In genomic region chr2:11688222-11689069, GRCh38 we compare ENCODE assay signal across 9 cellular contexts. TPM values are rescaled to one million over a fixed set of nuclear protein-coding genes. Genes with fewer than 3 reads are reported as not detected.
DNase-seq lines count a peak whose midpoint lies in the region; ATAC-seq and TF ChIP-seq lines count a peak whose summit lies in the region.
"Had no signal": no experiment of that assay in that cellular context is flagged by ENCODE, and none has a peak within 500 bp of the region (broad histone marks: within the 10 kb centered on the region; RNA-seq: fewer than 3 reads in every experiment).

No MANE protein-coding gene starts in this region.

- H3K27me3 Mint-ChIP-seq in naive B cell: peaks cover 15 to 55% (median 29%) of the 10 kb centered on the region in 3 donors

- H3K9me3 Mint-ChIP-seq in naive B cell: no peaks in the 10 kb centered on the region

- H3K4me3 Mint-ChIP-seq in naive B cell: peak overlapping the region in 7 of 8 donors; percentile 33 to 81 (median 41)

- intact Hi-C loops in PC-3 (cut with micrococcal nuclease): loop anchor here (1.0 kb wide), 1 partner anchor 91 kb away; no protein-coding TSS in a partner anchor

- no peaks in the 10 kb centered on the region for H4K20me1 ChIP-seq in PC-3 (ENCODE audit: low read length)

- TF ChIP-seq CTCF in BE2C (IDR thresholded peaks at IDR 0.05; ENCODE audit: low read depth, low read length) (peak; percentile 90), PC-3 (conservative IDR thresholded peaks at IDR 0.05; ENCODE audit: low read depth, low read length) (peak; percentile 95), epithelial cell of proximal tubule (conservative IDR thresholded peaks at IDR 0.05; ENCODE audit: low read depth, low read length) (peak; percentile 88)

- DNase-seq in BE2C (peak; percentile 90), GM19240 (ENCODE audit: insufficient read length, low spot score) (peak; percentile 77), PC-3 (peak; percentile 79), activated T-cell treated with anti-CD3 and anti-CD28 coated beads for 48 hours (ENCODE audit: low read depth) (peak; percentile 80), epithelial cell of proximal tubule (ENCODE audit: low read depth) (no peak), naive B cell (peak; percentile 80)
- DNase-seq in stimulated activated CD8-positive, alpha-beta memory T cell treated with anti-CD3 and anti-CD28 coated beads, Interleukin-7, amount 100 ng/mL, for 4 hours (ENCODE audit: low read depth in 2 of 2): peak; percentile 67 to 68

- H3K4me1 ChIP-seq in BE2C: peaks cover 11% of the 10 kb centered on the region
- H3K4me1 ChIP-seq in PC-3 (ENCODE audit: insufficient read depth, low read length): peaks cover 30% of the 10 kb centered on the region

- CTCF ChIA-PET in PC-3 (lab: Charles Lee): interaction anchor here (0.6 to 1.1 kb wide), 11 partner anchors 9 to 97 kb away, joined by 3 to 10 read pairs (median 3); partner anchors contain the start of gene LPIN1

- H3K4me3 ChIP-seq in BE2C (ENCODE audit: low read depth, low read length) (peak overlapping the region; percentile 16; the same call in 1 of the 2 replicates), PC-3 (ENCODE audit: low read length) (peak overlapping the region; percentile 47), epithelial cell of proximal tubule (ENCODE audit: low read depth, low read length) (peak overlapping the region; percentile 36)

- H3K27ac Mint-ChIP-seq in naive B cell: peak overlapping the region in 3 of 6 donors; percentile 1 to 60 (median 54)

- H3K9me3 ChIP-seq in BE2C: no peaks in the 10 kb centered on the region
- no peaks in the 10 kb centered on the region for H3K9me3 ChIP-seq in PC-3 (ENCODE audit: low read length)

- POLR2A ChIA-PET in PC-3 (lab: Charles Lee; ENCODE audit: unreplicated experiment): no interaction called here

- peak overlapping the region; percentile 21 for H3K27ac ChIP-seq in PC-3 (ENCODE audit: low read length)

- H3K79me2 ChIP-seq in PC-3 (ENCODE audit: low read length): no peaks in the 10 kb centered on the region

- BruUV-seq in PC-3 (replicated peaks; lab: Mats Ljungman, UMichigan): no TSS peak

- H3K9me2 ChIP-seq in PC-3 (replicated peaks; ENCODE audit: low read length): no peaks in the 10 kb centered on the region

- peaks cover 0 to 8% of the 10 kb centered on the region in 2 donors for H3K36me3 Mint-ChIP-seq in naive B cell

- peak overlapping the region; percentile 67 for H3K4me2 ChIP-seq in PC-3 (ENCODE audit: low read length)

- H3K27me3 ChIP-seq in BE2C: no peaks in the 10 kb centered on the region
- H3K27me3 ChIP-seq in PC-3 (ENCODE audit: low read length): no peaks in the 10 kb centered on the region

- H3K4me1 Mint-ChIP-seq in naive B cell: peaks cover 9 to 17% (median 16%) of the 10 kb centered on the region in 3 donors

- H3K9ac ChIP-seq in PC-3 (ENCODE audit: low read length): peak overlapping the region; percentile 9; the same call in 1 of the 2 replicates

- no peaks in the 10 kb centered on the region for H3F3A ChIP-seq in PC-3 (ENCODE audit: low read length, unreplicated experiment)

- ATAC-seq in HG03521 (IDR thresholded peaks at IDR 0.05; ENCODE audit: unreplicated experiment) (peak; percentile 77), PC-3 (peak; percentile 87), naive B cell (ENCODE audit: low read depth in 2 of 2) (peak; percentile 91 to 93)

- H3K36me3 ChIP-seq in BE2C (no peaks in the 10 kb centered on the region), PC-3 (ENCODE audit: low read depth, low read length) (no peaks in the 10 kb centered on the region)

- H2AFZ ChIP-seq in PC-3 (ENCODE audit: low read length): peak overlapping the region; percentile 72

RNA-seq across cellular contexts. Expression of gene NTSR2, which starts 18.5 kb away (rescaled TPM):
- polyA plus RNA-seq in BE2C (2012; ENCODE audit: insufficient read depth, insufficient read length, low read depth): not detected
- total RNA-seq in PC-3 (2014; rRNA removed) (not detected in 2 replicates), epithelial cell of proximal tubule (not detected in 2 replicates)
- polyA plus RNA-seq in naive B cell (ENCODE audit: low read depth in 6 of 6): not detected
- total RNA-seq: T-helper 2 cell treated with Interferon-gamma antibody and Interleukin-4, amounts not matched to agents 100 ng/mL and 5 ng/mL, for 36 hours had no signal

RNA-seq across cellular contexts. Expression of gene LPIN1, which starts 58.0 kb away (rescaled TPM):
- polyA plus RNA-seq in BE2C (2012; ENCODE audit: insufficient read depth, insufficient read length, low read depth): 89.6 TPM
- total RNA-seq in PC-3 (2014; rRNA removed) (40.9 and 46.9 TPM in 2 replicates), epithelial cell of proximal tubule (27.9 and 33.8 TPM in 2 replicates)
- 10 to 100 TPM in 3 of 6 donors, 1 to 10 TPM in 3; 4.6 to 12.8 (median 9.7) TPM for polyA plus RNA-seq in naive B cell (ENCODE audit: low read depth in 6 of 6)
